In genomic region chr1:157968503-157968902, GRCh38 we compare ENCODE assay signal across 12 cellular contexts. TPM values are rescaled to one million over a fixed set of nuclear protein-coding genes. Genes with fewer than 3 reads are reported as not detected.
A peak's percentile ranks its signal among the peaks of the same experiment; 100 is the strongest.
DNase-seq lines count a peak whose midpoint lies in the region; FAIRE-seq and TF ChIP-seq lines count a peak whose summit lies in the region.
"Had no signal": no experiment of that assay in that cellular context is flagged by ENCODE, and none has a peak within 500 bp of the region (broad histone marks: within the 10 kb centered on the region; RNA-seq: fewer than 3 reads in every experiment).

No MANE protein-coding gene starts in this region.

- H3K4me3 ChIP-seq in AG04450 (ENCODE audit: low read depth, low read length): peak overlapping the region; percentile 21; the same call in 1 of the 2 replicates
- H3K4me3 ChIP-seq in astrocyte (ENCODE audit: insufficient read depth, low read depth, low read length): no peak overlapping the region
- H3K4me3 ChIP-seq in kidney epithelial cell (ENCODE audit: low read depth, low read length): no peak overlapping the region

- H2AFZ ChIP-seq in astrocyte (ENCODE audit: low read depth, low read length): peak overlapping the region; percentile 49

- H3K27me3 ChIP-seq in AG04450 (ENCODE audit: control insufficient read depth, insufficient read depth, low read length) (no peaks in the 10 kb centered on the region), astrocyte (ENCODE audit: insufficient read depth, low read length) (no peaks in the 10 kb centered on the region), kidney epithelial cell (ENCODE audit: control insufficient read depth, insufficient read depth, low read length) (no peaks in the 10 kb centered on the region)

- H3K4me1 Mint-ChIP-seq in astrocyte (ENCODE audit: low read depth, unreplicated experiment): peaks cover 29% of the 10 kb centered on the region
- H3K4me1 Mint-ChIP-seq: CD4-positive, alpha-beta memory T cell had no signal

- no peaks in the 10 kb centered on the region for H3K36me3 Mint-ChIP-seq in astrocyte (ENCODE audit: low read depth, unreplicated experiment)
- H3K36me3 Mint-ChIP-seq: CD4-positive, alpha-beta memory T cell had no signal

- TF ChIP-seq CTCF in AG04450 (IDR thresholded peaks at IDR 0.05; ENCODE audit: low read depth, low read length) (no peak), astrocyte (IDR thresholded peaks at IDR 0.05; ENCODE audit: insufficient read depth, low read depth, low read length) (no peak), kidney epithelial cell (IDR thresholded peaks at IDR 0.05; ENCODE audit: insufficient read depth, low read length, poor library complexity, severe bottlenecking) (no peak)

- CTCF ChIA-PET in AG04450 (lab: Charles Lee): interaction anchor here (0.8 to 18.9 kb wide), 21 partner anchors 8 to 591 kb away, joined by 3 to 1031 read pairs (median 6); partner anchors contain the start of gene KIRREL1

- no peaks in the 10 kb centered on the region for H4K20me1 ChIP-seq in astrocyte (ENCODE audit: insufficient read depth, low read length)

- peaks cover 2% of the 10 kb centered on the region for H3K27me3 Mint-ChIP-seq in astrocyte (ENCODE audit: low read depth, unreplicated experiment)

- H3K9me3 ChIP-seq in AG04450 (ENCODE audit: control insufficient read depth, insufficient read depth, low read length): peaks cover 8% of the 10 kb centered on the region
- no peaks in the 10 kb centered on the region for H3K9me3 ChIP-seq in astrocyte (ENCODE audit: insufficient read depth, low read depth, low read length)

- H3K9me3 Mint-ChIP-seq in astrocyte (ENCODE audit: unreplicated experiment): peaks cover 21% of the 10 kb centered on the region

- H3K27ac ChIP-seq in AG04450 (ENCODE audit: low read depth, low read length) (peak overlapping the region; percentile 94), astrocyte (ENCODE audit: low read depth, low read length) (peak overlapping the region; percentile 77)

- peak; percentile 59 for FAIRE-seq in astrocyte (lab: Jason Lieb, UNC)

- peak overlapping the region; percentile 56 for H3K9ac ChIP-seq in astrocyte (ENCODE audit: low read length)

- H3K36me3 ChIP-seq in astrocyte (ENCODE audit: insufficient read depth, low read length) (no peaks in the 10 kb centered on the region), kidney epithelial cell (ENCODE audit: control insufficient read depth, insufficient read depth, low read length) (no peaks in the 10 kb centered on the region)

- peaks cover 31% of the 10 kb centered on the region for H3K4me1 ChIP-seq in astrocyte (ENCODE audit: insufficient read depth, low read length)

- DNase-seq in AG04450 (ENCODE audit: low read depth, low spot score): peak; percentile 60
- peak; percentile 95 for DNase-seq in M059J (ENCODE audit: low read depth)
- DNase-seq in astrocyte (ENCODE audit: low read depth): peak; percentile 77
- peak; percentile 92 for DNase-seq in kidney epithelial cell (ENCODE audit: low read depth)
- no peak for DNase-seq in germinal center (ENCODE audit: low spot score)
- DNase-seq in activated CD4-positive, alpha-beta T cell treated with anti-CD3 and anti-CD28 coated beads, Interleukin-2, amount 50 U/mL, for 4 hours: no peak
- no peak for DNase-seq in NCI-H128 (lab: John Stamatoyannopoulos, UW; ENCODE audit: unreplicated experiment)
- DNase-seq in NCI-H510A treated with DMSO at 0.1 percent for 48 hours (lab: John Stamatoyannopoulos, UW): no peak
- DNase-seq: CD4-positive, alpha-beta memory T cell; effector CD4-positive, alpha-beta T cell; midbrain; NCI-H1092 treated with DMSO at 0.1 percent for 48 hours had no signal

- peak overlapping the region; percentile 69 for H3K4me2 ChIP-seq in astrocyte (ENCODE audit: low read length)

- H3K79me2 ChIP-seq in astrocyte (ENCODE audit: insufficient read depth, low read length): no peaks in the 10 kb centered on the region

- POLR2A ChIA-PET in AG04450 (lab: Yijun Ruan, JAX): interaction anchor here (0.6 to 1.3 kb wide), 3 partner anchors 69 to 153 kb away, joined by 3 to 5 read pairs (median 3); no protein-coding TSS in a partner anchor

- H3K4me3 Mint-ChIP-seq in astrocyte (ENCODE audit: unreplicated experiment): no peak overlapping the region
- H3K4me3 Mint-ChIP-seq: CD4-positive, alpha-beta memory T cell had no signal

- H3K27ac Mint-ChIP-seq in astrocyte (ENCODE audit: unreplicated experiment): no peak overlapping the region

RNA-seq across cellular contexts. Expression of gene KIRREL1, which starts 24.9 kb away (rescaled TPM):
- 42.3 and 53.7 TPM in 2 replicates for polyA plus RNA-seq in AG04450 (2011; rRNA removed)
- 96.0 and 123 TPM in 2 replicates for polyA minus RNA-seq in AG04450 (2011; rRNA and poly(A)+ RNA removed)
- total RNA-seq in M059J (2014; rRNA removed; shearing (Covaris generic)): 58.6 and 103 TPM in 2 replicates
- total RNA-seq in astrocyte (195 and 231 TPM in 2 replicates), kidney epithelial cell (119 and 126 TPM in 2 replicates)
- total RNA-seq: CD4-positive, alpha-beta memory T cell had no signal
- polyA plus RNA-seq: CD4-positive, alpha-beta memory T cell had no signal

Comparison
In these comparisons a context has a peak if more than half of its experiments do, and no peak if none do; other contexts are left out.
1. DNase-seq: peak in AG04450 (single experiment), M059J (single experiment), astrocyte (single experiment) and kidney epithelial cell (single experiment); none in germinal center (single experiment), activated CD4-positive, alpha-beta T cell treated with anti-CD3 and anti-CD28 coated beads, Interleukin-2, amount 50 U/mL, for 4 hours (0 of 2), NCI-H128 (single experiment) and NCI-H510A treated with DMSO at 0.1 percent for 48 hours (single experiment).